1 cellular context compared by ENCODE assay signal in genomic region chr19:32682317-32682716, GRCh38.
TF ChIP-seq lines count a peak whose summit lies in the region.

No MANE protein-coding gene starts in this region.

TF ChIP-seq in K562, 482 proteins besides CTCF, POLR2A, EP300 and RAD21:
- TF ChIP-seq POLR2AphosphoS5 (IDR thresholded peaks at IDR 0.05; ENCODE audit: control insufficient read depth, insufficient read depth, low read depth, low read length) (no peak), HNRNPUL1 (IDR thresholded peaks at IDR 0.05; ENCODE audit: low read length) (no peak), SRSF3 (IDR thresholded peaks at IDR 0.05; ENCODE audit: insufficient read depth, low read length) (no peak), GTF2F1 (IDR thresholded peaks at IDR 0.05; ENCODE audit: low read depth, low read length) (no peak), GTF2E2 (tag; IDR thresholded peaks at IDR 0.05) (no peak), PHF21A (IDR thresholded peaks at IDR 0.05; ENCODE audit: borderline replicate concordance, low read depth) (no peak), HIVEP1 (CRISPR knock-in tag; IDR thresholded peaks at IDR 0.05) (no peak), ARID1B (IDR thresholded peaks at IDR 0.05) (no peak)
